ENCODE assay signal across 17 cellular contexts in genomic region chr9:2145746-2146145, GRCh38.
"Had no signal": no experiment of that assay in that cellular context is flagged by ENCODE, and none has a peak within 500 bp of the region (broad histone marks: within the 10 kb centered on the region; RNA-seq: fewer than 3 reads in every experiment).

No MANE protein-coding gene starts in this region.

- H3K27me3 ChIP-seq: hepatocyte, neural progenitor cell, ovary, right atrium auricular region, sigmoid colon, tibial artery, upper lobe of right lung had no signal

- H3K4me3 ChIP-seq: coronary artery, hepatocyte, neural progenitor cell, ovary, right atrium auricular region, sigmoid colon, skin epidermis, tibial artery, upper lobe of right lung had no signal

- ATAC-seq: naive thymus-derived CD8-positive, alpha-beta T cell; upper lobe of right lung had no signal

- H3K27ac ChIP-seq: coronary artery, hepatocyte, neural progenitor cell, ovary, right atrium auricular region, sigmoid colon, skin epidermis, tibial artery, upper lobe of right lung had no signal

- H3K4me3 Mint-ChIP-seq: neural progenitor cell; stimulated activated naive CD8-positive, alpha-beta T cell treated with anti-CD3 and anti-CD28 coated beads, Interleukin-15, Interleukin-2, amounts not matched to agents 100 ng/mL and 50 ng/mL, for 24 hours had no signal

- H3K9me3 Mint-ChIP-seq: naive thymus-derived CD8-positive, alpha-beta T cell had no signal

- H3K27me3 Mint-ChIP-seq: naive thymus-derived CD8-positive, alpha-beta T cell; stimulated activated naive CD8-positive, alpha-beta T cell treated with anti-CD3 and anti-CD28 coated beads, Interleukin-15, Interleukin-2, amounts not matched to agents 100 ng/mL and 50 ng/mL, for 24 hours had no signal

- H3K4me1 ChIP-seq: neural progenitor cell, upper lobe of right lung had no signal

- H3K9me3 ChIP-seq: ovary, right atrium auricular region, sigmoid colon, tibial artery, upper lobe of right lung had no signal

- H3K36me3 ChIP-seq: neural progenitor cell, ovary, right atrium auricular region, sigmoid colon, upper lobe of right lung had no signal

- DNase-seq: effector CD4-positive, alpha-beta T cell; foreskin melanocyte; head of caudate nucleus; kidney glomerular epithelial cell; mammary epithelial cell; naive thymus-derived CD8-positive, alpha-beta T cell; nucleus accumbens; ovary; sigmoid colon; tibial artery; upper lobe of right lung had no signal

- H3K36me3 Mint-ChIP-seq: neural progenitor cell had no signal
